18 cellular contexts compared by ENCODE assay signal in the genomic region with DNA sequence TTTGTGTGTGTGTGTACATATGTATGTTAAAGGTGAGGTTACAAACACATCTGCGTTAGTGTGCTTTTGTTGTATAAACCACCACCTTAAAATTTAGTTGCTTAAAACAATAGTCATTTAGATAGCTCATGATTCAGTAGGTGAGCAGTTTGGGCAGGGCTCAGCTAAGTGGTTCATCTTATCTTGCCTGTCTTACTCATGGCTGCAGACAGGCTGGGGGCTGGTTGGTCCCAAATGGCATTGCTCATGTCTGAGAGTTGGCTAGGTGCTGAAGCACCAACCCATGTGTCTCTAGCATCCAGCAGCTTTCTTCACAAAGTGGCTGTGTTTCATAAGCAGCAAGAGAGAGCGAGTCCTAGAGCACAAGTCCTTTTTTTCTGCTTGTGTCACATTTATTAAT.
DNase-seq lines count a peak whose midpoint lies in the region; ATAC-seq lines count a peak whose summit lies in the region.
"Had no signal": no experiment of that assay in that cellular context is flagged by ENCODE, and none has a peak within 500 bp of the region (broad histone marks: within the 10 kb centered on the region; RNA-seq: fewer than 3 reads in every experiment).

No MANE protein-coding gene starts in this region.

- H3K27ac Mint-ChIP-seq in effector memory CD8-positive, alpha-beta T cell = peak overlapping the region; percentile 76 to 77
- H3K27ac Mint-ChIP-seq: activated naive CD8-positive, alpha-beta T cell treated with anti-CD3 and anti-CD28 coated beads, Interleukin-2, amount 10 ng/mL, durations not matched to agents 7 days and 5 days; GM23338 had no signal

- no peaks in the 10 kb centered on the region for H3K79me2 ChIP-seq in GM23248 (ENCODE audit: insufficient read depth)

- no peaks in the 10 kb centered on the region for H4K20me1 ChIP-seq in GM23248 (ENCODE audit: insufficient read depth)

- H3K4me1 Mint-ChIP-seq in activated T-cell treated with anti-CD3 and anti-CD28 coated beads, Interleukin-2, amount 50 U/mL, for 4 hours (ENCODE audit: low read depth) = no peaks in the 10 kb centered on the region
- H3K4me1 Mint-ChIP-seq in effector memory CD8-positive, alpha-beta T cell (ENCODE audit: low read depth in 2 of 2) = peaks cover 2 to 4% of the 10 kb centered on the region in 2 donors
- H3K4me1 Mint-ChIP-seq: activated naive CD8-positive, alpha-beta T cell treated with anti-CD3 and anti-CD28 coated beads, Interleukin-2, amount 10 ng/mL, durations not matched to agents 7 days and 5 days; GM23338 had no signal

- WGBS in GM23248 (ENCODE audit: low coverage in 1 of 2, low lambda C conversion rate in 2 of 2, missing lambda C conversion rate in 2 of 2), 2 experiments = 91 to 94% methylated on average over 2 of the region's 2 CpGs

- H3K9me3 ChIP-seq in GM23248 (ENCODE audit: low read depth) = no peaks in the 10 kb centered on the region
- H3K9me3 ChIP-seq: spleen, stomach, uterus had no signal

- H3K9ac ChIP-seq in GM23248 = no peak overlapping the region
- H3K9ac ChIP-seq in rectal smooth muscle tissue (ENCODE audit: low read length) = no peak overlapping the region

- H3K27me3 ChIP-seq in GM23248 (replicated peaks; ENCODE audit: insufficient read depth) (no peaks in the 10 kb centered on the region), rectal smooth muscle tissue (ENCODE audit: control insufficient read depth, insufficient read depth, low read length) (no peaks in the 10 kb centered on the region)
- H3K27me3 ChIP-seq: spleen, stomach, uterus had no signal

- H3K36me3 ChIP-seq in GM23248 (ENCODE audit: low read depth) = peaks cover 59% of the 10 kb centered on the region
- H3K36me3 ChIP-seq in rectal smooth muscle tissue (ENCODE audit: control insufficient read depth, insufficient read depth, low read length) = peaks cover 45% of the 10 kb centered on the region
- H3K36me3 ChIP-seq: uterus had no signal

- H3K4me3 Mint-ChIP-seq in activated T-cell treated with anti-CD3 and anti-CD28 coated beads, Interleukin-2, amount 50 U/mL, for 4 hours = no peak overlapping the region
- H3K4me3 Mint-ChIP-seq in effector memory CD8-positive, alpha-beta T cell = no peak overlapping the region
- H3K4me3 Mint-ChIP-seq: activated naive CD8-positive, alpha-beta T cell treated with anti-CD3 and anti-CD28 coated beads, Interleukin-2, amount 10 ng/mL, durations not matched to agents 7 days and 5 days; GM23338 had no signal

- no peak overlapping the region for H3K4me3 ChIP-seq in GM23248
- H3K4me3 ChIP-seq in rectal smooth muscle tissue (ENCODE audit: low read length) = no peak overlapping the region
- H3K4me3 ChIP-seq: GM23338, spleen, stomach, uterus had no signal

- H3K4me2 ChIP-seq in GM23248 (ENCODE audit: unreplicated experiment) = no peak overlapping the region
- H3K4me2 ChIP-seq: GM23338 had no signal

- peak; percentile 78 to 84 for ATAC-seq in activated T-cell treated with anti-CD3 and anti-CD28 coated beads, Interleukin-2, amount 50 U/mL, for 4 hours
- no peak for ATAC-seq in effector memory CD8-positive, alpha-beta T cell (replicated peaks)
- ATAC-seq in HG02885 (IDR thresholded peaks at IDR 0.05; ENCODE audit: poor library complexity, unreplicated experiment) = no peak
- ATAC-seq: GM23338, left ventricle myocardium superior had no signal

- in situ Hi-C loops in GM23248 (cut with MboI) = no loop called here

- peaks cover 24% of the 10 kb centered on the region for H3F3A ChIP-seq in GM23248 (ENCODE audit: insufficient read depth)

- no peaks in the 10 kb centered on the region for H3K9me2 ChIP-seq in GM23248 (ENCODE audit: insufficient read depth)

- DNase-seq in activated T-cell treated with anti-CD3 and anti-CD28 coated beads, Interleukin-2, amount 50 U/mL, for 4 hours = no peak
- no peak for DNase-seq in activated T-cell treated with anti-CD3 and anti-CD28 coated beads, Interleukin-2, amount 50 U/mL, for 1 hour
- DNase-seq in GM23248 = peak; percentile 18
- no peak for DNase-seq in effector memory CD8-positive, alpha-beta T cell
- DNase-seq in NCI-H128 (lab: John Stamatoyannopoulos, UW; ENCODE audit: unreplicated experiment) = no peak
- no peak for DNase-seq in AG08395 (ENCODE audit: low spot score)
- DNase-seq: activated naive CD8-positive, alpha-beta T cell treated with anti-CD3 and anti-CD28 coated beads, Interleukin-2, amount 10 ng/mL, durations not matched to agents 7 days and 5 days; GDM1; left ventricle myocardium superior; NCI-H1105; NCI-H2171 treated with DMSO at 0.1 percent for 48 hours; spleen; stomach; uterus had no signal

- H2AFZ ChIP-seq in GM23248 = no peak overlapping the region
- H2AFZ ChIP-seq: GM23338 had no signal

- H3K36me3 Mint-ChIP-seq in activated T-cell treated with anti-CD3 and anti-CD28 coated beads, Interleukin-2, amount 50 U/mL, for 4 hours (ENCODE audit: insufficient read depth) = peaks cover 69% of the 10 kb centered on the region
- peaks cover 93% of the 10 kb centered on the region for H3K36me3 Mint-ChIP-seq in effector memory CD8-positive, alpha-beta T cell (ENCODE audit: insufficient read depth)

- H3K27me3 Mint-ChIP-seq in activated T-cell treated with anti-CD3 and anti-CD28 coated beads, Interleukin-2, amount 50 U/mL, for 4 hours (ENCODE audit: low read depth) = no peaks in the 10 kb centered on the region
- no peaks in the 10 kb centered on the region for H3K27me3 Mint-ChIP-seq in effector memory CD8-positive, alpha-beta T cell
- H3K27me3 Mint-ChIP-seq: activated naive CD8-positive, alpha-beta T cell treated with anti-CD3 and anti-CD28 coated beads, Interleukin-2, amount 10 ng/mL, durations not matched to agents 7 days and 5 days had no signal

- H3K27ac ChIP-seq in GM23248 (no peak overlapping the region), rectal smooth muscle tissue (ENCODE audit: low read depth, low read length) (peak overlapping the region; percentile 25)
- H3K27ac ChIP-seq: HL-60 had no signal

- H3K9me3 Mint-ChIP-seq in activated T-cell treated with anti-CD3 and anti-CD28 coated beads, Interleukin-2, amount 50 U/mL, for 4 hours = no peaks in the 10 kb centered on the region
- H3K9me3 Mint-ChIP-seq in effector memory CD8-positive, alpha-beta T cell = no peaks in the 10 kb centered on the region
- H3K9me3 Mint-ChIP-seq: activated naive CD8-positive, alpha-beta T cell treated with anti-CD3 and anti-CD28 coated beads, Interleukin-2, amount 10 ng/mL, durations not matched to agents 7 days and 5 days; GM23338 had no signal

- H3K4me1 ChIP-seq in GM23248 (ENCODE audit: insufficient read depth) (peaks cover 23% of the 10 kb centered on the region), rectal smooth muscle tissue (ENCODE audit: control insufficient read depth, insufficient read depth, low read length) (peaks cover 13% of the 10 kb centered on the region)
- H3K4me1 ChIP-seq: spleen had no signal

Comparison
In these comparisons a context has a peak if more than half of its experiments do, and no peak if none do; other contexts are left out.
1. ATAC-seq: peak in activated T-cell treated with anti-CD3 and anti-CD28 coated beads, Interleukin-2, amount 50 U/mL, for 4 hours (2 of 2); none in effector memory CD8-positive, alpha-beta T cell (single experiment) and HG02885 (single experiment).